ENCODE assay signal across 19 cellular contexts in genomic region chr10:96242822-96243221, GRCh38. TPM values are rescaled to one million over a fixed set of nuclear protein-coding genes. Genes with fewer than 3 reads are reported as not detected.
DNase-seq lines count a peak whose midpoint lies in the region; ATAC-seq, FAIRE-seq and TF ChIP-seq lines count a peak whose summit lies in the region.
"Had no signal": no experiment of that assay in that cellular context is flagged by ENCODE, and none has a peak within 500 bp of the region (broad histone marks: within the 10 kb centered on the region; RNA-seq: fewer than 3 reads in every experiment).

No MANE protein-coding gene starts in this region.

- H3K9ac ChIP-seq in mucosa of rectum (ENCODE audit: low read depth in 1 of 2, low read length in 2 of 2) = no peak overlapping the region

- peaks cover 4% of the 10 kb centered on the region for H3K36me3 Mint-ChIP-seq in type B pancreatic cell
- H3K36me3 Mint-ChIP-seq: CD4-positive, CD25-positive, alpha-beta regulatory T cell had no signal

- H3K9me3 ChIP-seq in Peyer's patch (no peaks in the 10 kb centered on the region), mucosa of rectum (ENCODE audit: control insufficient read depth in 2 of 2, low read length in 2 of 2) (no peaks in the 10 kb centered on the region)

- H3K36me3 ChIP-seq in Peyer's patch (peaks cover 0 to 17% (median 0%) of the 10 kb centered on the region in 3 donors), mucosa of rectum (ENCODE audit: control insufficient read depth in 2 of 2, insufficient read depth in 2 of 2, low read length in 2 of 2) (peaks cover 7 to 23% of the 10 kb centered on the region in 2 donors)

- no peak overlapping the region for H3K27ac Mint-ChIP-seq in type B pancreatic cell
- H3K27ac Mint-ChIP-seq: CD4-positive, CD25-positive, alpha-beta regulatory T cell had no signal

- peak; percentile 56 for FAIRE-seq in GM19239 (lab: Jason Lieb, UNC)
- no peak for FAIRE-seq in frontal cortex (lab: Jason Lieb, UNC)
- FAIRE-seq: H1 had no signal

- H3K4me1 Mint-ChIP-seq in type B pancreatic cell (ENCODE audit: unreplicated experiment) = no peaks in the 10 kb centered on the region
- H3K4me1 Mint-ChIP-seq: CD4-positive, CD25-positive, alpha-beta regulatory T cell had no signal

- no peak for ATAC-seq in HG02610 (IDR thresholded peaks at IDR 0.05; ENCODE audit: unreplicated experiment)

- peaks cover 0 to 12% (median 0%) of the 10 kb centered on the region in 4 donors for H3K4me1 ChIP-seq in Peyer's patch
- peaks cover 12 to 20% of the 10 kb centered on the region in 2 donors for H3K4me1 ChIP-seq in mucosa of rectum (ENCODE audit: control insufficient read depth in 2 of 2, insufficient read depth in 2 of 2, low read length in 2 of 2)

- H3K9me3 Mint-ChIP-seq in type B pancreatic cell = no peaks in the 10 kb centered on the region
- H3K9me3 Mint-ChIP-seq: CD4-positive, CD25-positive, alpha-beta regulatory T cell had no signal

- no peak overlapping the region for H3K4me3 Mint-ChIP-seq in type B pancreatic cell
- H3K4me3 Mint-ChIP-seq: CD4-positive, CD25-positive, alpha-beta regulatory T cell had no signal

- H3K27me3 Mint-ChIP-seq in type B pancreatic cell = no peaks in the 10 kb centered on the region

- H3K27me3 ChIP-seq in Peyer's patch (no peaks in the 10 kb centered on the region), mucosa of rectum (ENCODE audit: control insufficient read depth in 2 of 2, insufficient read depth in 2 of 2, low read length in 2 of 2) (no peaks in the 10 kb centered on the region)

- no peak overlapping the region for H3K4me3 ChIP-seq in Peyer's patch
- no peak overlapping the region for H3K4me3 ChIP-seq in mucosa of rectum (ENCODE audit: low read length in 2 of 2)
- H3K4me3 ChIP-seq: PC-9 had no signal

- no peak for TF ChIP-seq CTCF in Peyer's patch (IDR thresholded peaks at IDR 0.05)
- TF ChIP-seq CTCF in type B pancreatic cell (conservative IDR thresholded peaks at IDR 0.05) = no peak

- DNase-seq in GM19239 (ENCODE audit: insufficient read length, low spot score) (no peak), Peyer's patch (peak in 1 of 3 donors; percentile 73), type B pancreatic cell (ENCODE audit: extremely low spot score, unreplicated experiment) (no peak), frontal cortex (ENCODE audit: low spot score in 2 of 2) (no peak), KG1 (lab: John Stamatoyannopoulos, UW) (no peak)
- DNase-seq: ACHN; AML-193; CD4-positive, CD25-positive, alpha-beta regulatory T cell; COR-L47; GDM1; NCI-H1417 treated with DMSO at 0.1 percent for 48 hours; NCI-H187 treated with DMSO at 0.1 percent for 48 hours; NCI-H226; NCI-H524 treated with DMSO at 0.1 percent for 48 hours; PC-9 had no signal

- H3K27ac ChIP-seq in Peyer's patch = peak overlapping the region in 3 of 4 donors; percentile 22 to 68 (median 59)
- H3K27ac ChIP-seq in mucosa of rectum (ENCODE audit: low read depth in 2 of 2, low read length in 2 of 2) = peak overlapping the region; percentile 22 to 35
- H3K27ac ChIP-seq: PC-9 had no signal

- TF ChIP-seq POLR2A in Peyer's patch (IDR thresholded peaks at IDR 0.05) = no peak

RNA-seq across cellular contexts. Expression of gene BLNK, which starts 28.5 kb away (rescaled TPM):
- 10 to 100 TPM; 49.3 to 79.5 (median 50.1) TPM for total RNA-seq in Peyer's patch
- 21.7 and 59.8 TPM in 2 replicates for total RNA-seq in type B pancreatic cell (ENCODE audit: low replicate concordance)
- 0.41 TPM for total RNA-seq in frontal cortex
- total RNA-seq: Daoy, H1 had no signal

Comparison
In these comparisons a context has a peak if more than half of its experiments do, and no peak if none do; other contexts are left out.
1. RNA of gene BLNK, which starts 28.5 kb away (total RNA-seq): 49.3 to 79.5 TPM in Peyer's patch and 21.7 to 59.8 TPM in type B pancreatic cell; 0.41 TPM in frontal cortex (single experiment); every median in the first group is over 10 times any median in the second.